In genomic region chr14:36723551-36723950, GRCh38 we compare ENCODE assay signal across 38 cellular contexts.
"Had no signal": no experiment of that assay in that cellular context is flagged by ENCODE, and none has a peak within 500 bp of the region (broad histone marks: within the 10 kb centered on the region; RNA-seq: fewer than 3 reads in every experiment).

No MANE protein-coding gene starts in this region.

- H3K36me3 Mint-ChIP-seq: activated CD8-positive, alpha-beta memory T cell treated with anti-CD3 and anti-CD28 coated beads, Interleukin-2, amount 10 ng/mL, durations not matched to agents 7 days and 5 days; activated naive CD8-positive, alpha-beta T cell treated with anti-CD3 and anti-CD28 coated beads for 36 hours had no signal

- H3K4me3 ChIP-seq: cardiac muscle cell, PC-9 had no signal

- H3K36me3 ChIP-seq: cardiac muscle cell, WERI-Rb-1 had no signal

- H3K27ac ChIP-seq: cardiac muscle cell, PC-9, RWPE1, WERI-Rb-1 had no signal

- FAIRE-seq: RCC 7860 had no signal

- DNase-seq: activated CD4-positive, alpha-beta memory T cell treated with anti-CD3 and anti-CD28 coated beads, Interleukin-2, amount 10 ng/mL, durations not matched to agents 7 days and 5 days; activated CD4-positive, alpha-beta T cell treated with anti-CD3 and anti-CD28 coated beads for 1 hour; activated CD4-positive, alpha-beta T cell treated with anti-CD3 and anti-CD28 coated beads for 48 hours; activated CD4-positive, CD25-positive, alpha-beta regulatory T cell; activated CD8-positive, alpha-beta memory T cell treated with anti-CD3 and anti-CD28 coated beads for 24 hours; activated CD8-positive, alpha-beta memory T cell treated with anti-CD3 and anti-CD28 coated beads, Interleukin-2, amount 10 ng/mL, durations not matched to agents 7 days and 5 days; activated CD8-positive, alpha-beta memory T cell treated with anti-CD3 and anti-CD28 coated beads, Interleukin-2, amount 50 U/mL, for 48 hours; activated effector memory CD4-positive, alpha-beta T cell treated with anti-CD3 and anti-CD28 coated beads, Interleukin-2, amount 50 U/mL, for 16 hours; activated naive CD4-positive, alpha-beta T cell; activated naive CD4-positive, alpha-beta T cell treated with anti-CD3 and anti-CD28 coated beads, Interleukin-2, amount 50 U/mL, for 16 hours; activated naive CD8-positive, alpha-beta T cell treated with anti-CD3 and anti-CD28 coated beads for 36 hours; activated T-cell treated with anti-CD3 and anti-CD28 coated beads, Interleukin-2, amount 50 U/mL, for 48 hours; amniotic stem cell; aorta; KG1; NCI-H1092 treated with DMSO at 0.1 percent for 48 hours; NCI-H1417; NCI-H146; NCI-H187; NCI-H2029 treated with DMSO at 0.1 percent for 48 hours; NCI-H2107; NCI-H2171; NCI-H510A; NCI-H526; NCI-H748 treated with DMSO at 0.1 percent for 48 hours; NK-92 treated with Interleukin-12 subunit alpha and Interleukin-12 subunit beta, amount 100 ng/mL, for 24 hours; PC-9; SIG-M5; SW 1271; T-helper 1 cell; T-helper 2 cell; T-helper 9 cell; WERI-Rb-1 had no signal

- H3K27me3 ChIP-seq: cardiac muscle cell had no signal

- H3K27me3 Mint-ChIP-seq: activated CD4-positive, alpha-beta memory T cell treated with anti-CD3 and anti-CD28 coated beads, Interleukin-2, amount 10 ng/mL, durations not matched to agents 7 days and 5 days; activated CD8-positive, alpha-beta memory T cell treated with anti-CD3 and anti-CD28 coated beads, Interleukin-2, amount 10 ng/mL, durations not matched to agents 7 days and 5 days; activated naive CD8-positive, alpha-beta T cell treated with anti-CD3 and anti-CD28 coated beads for 36 hours; central memory CD8-positive, alpha-beta T cell had no signal

- H3K4me3 Mint-ChIP-seq: activated CD4-positive, alpha-beta memory T cell treated with anti-CD3 and anti-CD28 coated beads, Interleukin-2, amount 10 ng/mL, durations not matched to agents 7 days and 5 days; activated CD8-positive, alpha-beta memory T cell treated with anti-CD3 and anti-CD28 coated beads, Interleukin-2, amount 10 ng/mL, durations not matched to agents 7 days and 5 days; activated naive CD8-positive, alpha-beta T cell treated with anti-CD3 and anti-CD28 coated beads for 36 hours; central memory CD8-positive, alpha-beta T cell had no signal

- H3K4me2 ChIP-seq: PC-9 had no signal

- H3K27ac Mint-ChIP-seq: activated CD4-positive, alpha-beta memory T cell treated with anti-CD3 and anti-CD28 coated beads, Interleukin-2, amount 10 ng/mL, durations not matched to agents 7 days and 5 days; activated CD8-positive, alpha-beta memory T cell treated with anti-CD3 and anti-CD28 coated beads, Interleukin-2, amount 10 ng/mL, durations not matched to agents 7 days and 5 days; activated naive CD8-positive, alpha-beta T cell treated with anti-CD3 and anti-CD28 coated beads for 36 hours had no signal

- H3K4me1 Mint-ChIP-seq: activated CD4-positive, alpha-beta memory T cell treated with anti-CD3 and anti-CD28 coated beads, Interleukin-2, amount 10 ng/mL, durations not matched to agents 7 days and 5 days; activated CD8-positive, alpha-beta memory T cell treated with anti-CD3 and anti-CD28 coated beads, Interleukin-2, amount 10 ng/mL, durations not matched to agents 7 days and 5 days; activated naive CD8-positive, alpha-beta T cell treated with anti-CD3 and anti-CD28 coated beads for 36 hours; central memory CD8-positive, alpha-beta T cell had no signal

- H3K9me3 Mint-ChIP-seq: activated CD4-positive, alpha-beta memory T cell treated with anti-CD3 and anti-CD28 coated beads, Interleukin-2, amount 10 ng/mL, durations not matched to agents 7 days and 5 days; activated naive CD8-positive, alpha-beta T cell treated with anti-CD3 and anti-CD28 coated beads for 36 hours; central memory CD8-positive, alpha-beta T cell had no signal

- ATAC-seq: activated CD8-positive, alpha-beta memory T cell treated with anti-CD3 and anti-CD28 coated beads, Interleukin-2, amount 10 ng/mL, durations not matched to agents 7 days and 5 days; Right ventricle myocardium inferior had no signal
